1 cellular context compared by ENCODE assay signal in genomic region chr2:117941693-117942092, GRCh38.
TF ChIP-seq lines count a peak whose summit lies in the region.

No MANE protein-coding gene starts in this region.

TF ChIP-seq in GM23338, 12 proteins besides CTCF, POLR2A, EP300 and RAD21 (continued from another document):
- TF ChIP-seq ZNF462 (CRISPR knock-in tag; IDR thresholded peaks at IDR 0.05) (no peak), REST (IDR thresholded peaks at IDR 0.05; ENCODE audit: unreplicated experiment) (no peak), EZH2phosphoT487 (IDR thresholded peaks at IDR 0.05; ENCODE audit: unreplicated experiment) (no peak), STAT1 (IDR thresholded peaks at IDR 0.05; ENCODE audit: unreplicated experiment) (no peak), POLR2AphosphoS5 (IDR thresholded peaks at IDR 0.05; ENCODE audit: low read depth) (no peak)
TF ChIP-seq in GM23338: peak in this region for 0.
